In the genomic region with DNA sequence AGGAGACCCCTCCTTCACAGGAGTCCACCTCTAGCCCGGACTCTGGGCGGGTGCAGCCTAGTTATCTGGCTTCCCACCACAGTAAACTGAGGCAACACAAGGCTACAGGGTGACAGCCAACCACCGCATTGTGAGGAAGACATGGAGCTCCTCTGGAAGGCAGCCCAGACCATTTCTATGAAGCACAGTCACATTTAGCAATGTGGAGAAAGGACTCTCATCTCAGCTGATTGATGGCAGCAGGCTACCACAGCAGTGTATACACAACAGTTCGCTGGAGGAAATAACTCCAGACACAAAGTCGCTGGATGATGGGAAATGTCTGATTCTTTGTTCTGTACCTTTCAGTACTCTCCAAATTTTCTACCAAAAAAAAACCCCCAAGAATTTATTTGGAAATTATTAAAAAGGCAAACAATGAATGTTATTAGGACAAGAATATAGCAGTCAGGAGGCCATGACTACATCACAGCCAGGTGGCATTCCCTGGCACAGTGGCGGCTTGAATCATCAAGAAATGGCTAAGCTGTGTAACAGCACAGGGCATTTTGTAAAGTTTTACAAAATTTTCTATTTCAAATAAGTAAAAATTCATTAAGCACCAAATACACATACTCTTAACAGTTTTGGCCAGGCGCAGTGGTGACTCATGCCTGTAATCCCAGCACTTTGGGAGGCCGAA, we compare ENCODE assay signal across 18 cellular contexts.
"Had no signal": no experiment of that assay in that cellular context is flagged by ENCODE, and none has a peak within 500 bp of the region (broad histone marks: within the 10 kb centered on the region; RNA-seq: fewer than 3 reads in every experiment).

No MANE protein-coding gene starts in this region.

- FAIRE-seq: colon, frontal cortex, kidney had no signal

- H3K27me3 Mint-ChIP-seq: activated CD4-positive, alpha-beta memory T cell treated with anti-CD3 and anti-CD28 coated beads, Interleukin-2, amount 10 ng/mL, durations not matched to agents 7 days and 5 days; activated CD4-positive, alpha-beta T cell treated with anti-CD3 and anti-CD28 coated beads for 36 hours; activated naive CD4-positive, alpha-beta T cell treated with anti-CD3 and anti-CD28 coated beads, Interleukin-2, amount 10 ng/mL, durations not matched to agents 7 days and 5 days; progenitor cell of endocrine pancreas; T-cell had no signal

- H3K9me3 Mint-ChIP-seq: activated CD4-positive, alpha-beta memory T cell treated with anti-CD3 and anti-CD28 coated beads, Interleukin-2, amount 10 ng/mL, durations not matched to agents 7 days and 5 days; activated naive CD4-positive, alpha-beta T cell treated with anti-CD3 and anti-CD28 coated beads, Interleukin-2, amount 10 ng/mL, durations not matched to agents 7 days and 5 days; T-cell; WTC11 had no signal

- H3K4me1 Mint-ChIP-seq: activated CD4-positive, alpha-beta memory T cell treated with anti-CD3 and anti-CD28 coated beads, Interleukin-2, amount 10 ng/mL, durations not matched to agents 7 days and 5 days; activated CD4-positive, alpha-beta T cell treated with anti-CD3 and anti-CD28 coated beads for 36 hours; activated naive CD4-positive, alpha-beta T cell treated with anti-CD3 and anti-CD28 coated beads, Interleukin-2, amount 10 ng/mL, durations not matched to agents 7 days and 5 days; T-cell had no signal

- H3K4me1 ChIP-seq: ascending aorta, right atrium auricular region, upper lobe of right lung had no signal

- H3K27ac Mint-ChIP-seq: activated CD4-positive, alpha-beta memory T cell treated with anti-CD3 and anti-CD28 coated beads, Interleukin-2, amount 10 ng/mL, durations not matched to agents 7 days and 5 days; activated CD4-positive, alpha-beta T cell treated with anti-CD3 and anti-CD28 coated beads for 36 hours; activated naive CD4-positive, alpha-beta T cell treated with anti-CD3 and anti-CD28 coated beads, Interleukin-2, amount 10 ng/mL, durations not matched to agents 7 days and 5 days; T-cell had no signal

- H3K4me2 ChIP-seq: SK-N-SH had no signal

- H3K4me3 Mint-ChIP-seq: activated CD4-positive, alpha-beta memory T cell treated with anti-CD3 and anti-CD28 coated beads, Interleukin-2, amount 10 ng/mL, durations not matched to agents 7 days and 5 days; activated CD4-positive, alpha-beta T cell treated with anti-CD3 and anti-CD28 coated beads for 36 hours; activated naive CD4-positive, alpha-beta T cell treated with anti-CD3 and anti-CD28 coated beads, Interleukin-2, amount 10 ng/mL, durations not matched to agents 7 days and 5 days; T-cell; WTC11 had no signal

- DNase-seq: activated CD4-positive, alpha-beta memory T cell treated with anti-CD3 and anti-CD28 coated beads, Interleukin-2, amount 10 ng/mL, durations not matched to agents 7 days and 5 days; activated CD4-positive, alpha-beta T cell treated with anti-CD3 and anti-CD28 coated beads for 36 hours; activated naive CD4-positive, alpha-beta T cell treated with anti-CD3 and anti-CD28 coated beads, Interleukin-2, amount 10 ng/mL, durations not matched to agents 7 days and 5 days; activated T-cell treated with anti-CD3 and anti-CD28 coated beads, Interleukin-2, amount 50 U/mL, for 1 hour; kidney; occipital lobe; SK-N-SH; stomach; T-cell; upper lobe of right lung had no signal

- H3K27me3 ChIP-seq: ascending aorta, right atrium auricular region, stomach, upper lobe of right lung had no signal

- ATAC-seq: activated CD4-positive, alpha-beta T cell treated with anti-CD3 and anti-CD28 coated beads for 36 hours; left lobe of liver; T-cell; upper lobe of right lung; WTC11 had no signal

- H3K27ac ChIP-seq: ascending aorta, right atrium auricular region, stomach, thoracic aorta, upper lobe of right lung had no signal

- H3K9me3 ChIP-seq: ascending aorta, right atrium auricular region, SK-N-SH, stomach, thoracic aorta, upper lobe of right lung had no signal

- H3K4me3 ChIP-seq: ascending aorta, right atrium auricular region, stomach, thoracic aorta, upper lobe of right lung had no signal

- H3K9ac ChIP-seq: SK-N-SH had no signal
